27 cellular contexts compared by ENCODE assay signal in genomic region chr2:201366166-201366565, GRCh38. TPM values are rescaled to one million over a fixed set of nuclear protein-coding genes. Genes with fewer than 3 reads are reported as not detected.
A peak's percentile ranks its signal among the peaks of the same experiment; 100 is the strongest.
DNase-seq lines count a peak whose midpoint lies in the region; ATAC-seq, FAIRE-seq and TF ChIP-seq lines count a peak whose summit lies in the region.
"Had no signal": no experiment of that assay in that cellular context is flagged by ENCODE, and none has a peak within 500 bp of the region (broad histone marks: within the 10 kb centered on the region; RNA-seq: fewer than 3 reads in every experiment).

No MANE protein-coding gene starts in this region.

- peaks cover 13% of the 10 kb centered on the region for H3K36me3 ChIP-seq in IMR-90 (ENCODE audit: control insufficient read depth, insufficient read depth, low read length)
- peaks cover 2 to 3% of the 10 kb centered on the region in 2 donors for H3K36me3 ChIP-seq in small intestine (ENCODE audit: control insufficient read depth in 2 of 2, insufficient read depth in 2 of 2, low read length in 2 of 2)
- H3K36me3 ChIP-seq in thyroid gland, result peaks cover 0 to 2% of the 10 kb centered on the region in 2 donors
- H3K36me3 ChIP-seq: HAP-1 had no signal

- intact Hi-C loops in IMR-90 (cut with micrococcal nuclease) (no loop called here), thyroid gland (cut with DNase I) (no loop called here)

- TF ChIP-seq CTCF in IMR-90 (conservative IDR thresholded peaks at IDR 0.05; ENCODE audit: low read depth, low read length) (no peak), astrocyte of the cerebellum (IDR thresholded peaks at IDR 0.05; ENCODE audit: low read depth, low read length, missing control alignments) (no peak), thyroid gland (IDR thresholded peaks at IDR 0.05) (no peak)

- no peak overlapping the region for H3K18ac ChIP-seq in IMR-90 (ENCODE audit: low read depth, low read length)

- no peaks in the 10 kb centered on the region for H3K27me3 ChIP-seq in IMR-90 (ENCODE audit: control insufficient read depth, insufficient read depth, low read length)
- no peaks in the 10 kb centered on the region for H3K27me3 ChIP-seq in small intestine (ENCODE audit: control insufficient read depth in 2 of 2, insufficient read depth in 2 of 2, low read length in 2 of 2)
- no peaks in the 10 kb centered on the region for H3K27me3 ChIP-seq in thyroid gland
- H3K27me3 ChIP-seq: BLaER1 treated with 17β-estradiol and CSF1 and Interleukin-3, amounts not matched to agents 10 nM and 100 nM; MG63; SJSA1 had no signal

- H4K5ac ChIP-seq in IMR-90 (ENCODE audit: low read depth, low read length), result no peak overlapping the region

- no peaks in the 10 kb centered on the region for H3K9me1 ChIP-seq in IMR-90 (ENCODE audit: insufficient read depth, low read length)

- H3K56ac ChIP-seq in IMR-90 (ENCODE audit: extremely low read depth, insufficient read depth, low read length), result no peak overlapping the region

- dilution Hi-C loops in IMR-90 (cut with HindIII; ENCODE audit: low sequenced_read_pairs, unreplicated experiment), result no loop called here

- H3K27ac ChIP-seq in IMR-90 (ENCODE audit: insufficient read depth, low read length) (no peak overlapping the region), small intestine (ENCODE audit: low read depth in 1 of 2, low read length in 1 of 2) (no peak overlapping the region), thyroid gland (peak overlapping the region in 1 of 3 donors; percentile 11)
- H3K27ac ChIP-seq: A549; BLaER1 treated with 17β-estradiol and CSF1 and Interleukin-3, amounts not matched to agents 10 nM and 100 nM; SJSA1 had no signal

- no peaks in the 10 kb centered on the region for H4K20me1 ChIP-seq in IMR-90 (ENCODE audit: insufficient read depth, low read length)
- H4K20me1 ChIP-seq: BLaER1 treated with 17β-estradiol and CSF1 and Interleukin-3, amounts not matched to agents 10 nM and 100 nM had no signal

- H3K14ac ChIP-seq in IMR-90 (replicated peaks; ENCODE audit: low read depth, low read length), result no peak overlapping the region

- no peak overlapping the region for H2BK120ac ChIP-seq in IMR-90 (ENCODE audit: low read depth, low read length)

- peak; percentile 57 for DNase-seq in IMR-90
- DNase-seq in astrocyte of the cerebellum (ENCODE audit: low read depth), result peak; percentile 51
- peak; percentile 59 for DNase-seq in fibroblast of peridontal ligament (ENCODE audit: extremely low read depth)
- DNase-seq in small intestine, result no peak
- no peak for DNase-seq in thyroid gland
- no peak for DNase-seq in stimulated activated CD4-positive, alpha-beta T cell treated with anti-CD3 and anti-CD28 coated beads, Interleukin-4, amount 100 ng/mL, for 1 hour
- DNase-seq: AML-193; CD4-positive, alpha-beta T cell; DMS53; GOT3; Kasumi-1; MG63; NCI-H1105 treated with DMSO at 0.1 percent for 48 hours; NCI-H146; NCI-H1930; NCI-H446; NCI-H524 treated with DMSO at 0.1 percent for 48 hours; NCI-H774 had no signal

- H3K9me3 ChIP-seq in IMR-90 (ENCODE audit: control insufficient read depth, insufficient read depth, low read length), result peaks cover 12% of the 10 kb centered on the region
- H3K9me3 ChIP-seq in small intestine (ENCODE audit: control insufficient read depth, low read depth), result no peaks in the 10 kb centered on the region
- no peaks in the 10 kb centered on the region for H3K9me3 ChIP-seq in thyroid gland

- H3K79me1 ChIP-seq in IMR-90 (ENCODE audit: low read depth in 1 of 2, low read length in 2 of 2), result peaks cover 0 to 2% of the 10 kb centered on the region in 2 experiments; a peak in 1 of 4 replicates

- no peak overlapping the region for H2AFZ ChIP-seq in IMR-90 (replicated peaks; ENCODE audit: low read length, poor library complexity)

- H4K8ac ChIP-seq in IMR-90 (ENCODE audit: low read depth in 2 of 2, low read length in 2 of 2), result no peak overlapping the region

- TF ChIP-seq POLR2A in IMR-90 (IDR thresholded peaks at IDR 0.05; ENCODE audit: low read depth, low read length), result no peak
- no peak for TF ChIP-seq POLR2A in thyroid gland (IDR thresholded peaks at IDR 0.05)

- no peak overlapping the region for H2AK9ac ChIP-seq in IMR-90 (replicated peaks; ENCODE audit: low read depth, low read length, poor library complexity)

- in situ Hi-C loops in IMR-90 (cut with MboI; ENCODE audit: low sequenced_read_pairs) (no loop called here), astrocyte of the cerebellum (cut with HindIII; ENCODE audit: low sequenced_read_pairs) (loop anchor here (10.0 kb wide), 2 partner anchors 111 to 159 kb away; no protein-coding TSS in a partner anchor)

- H2BK5ac ChIP-seq in IMR-90 (ENCODE audit: low read depth, low read length, poor library complexity, severe bottlenecking), result no peak overlapping the region

- no peak for TF ChIP-seq RAD21 in IMR-90 (IDR thresholded peaks at IDR 0.05; ENCODE audit: low read length)

- no peak overlapping the region for H2AK5ac ChIP-seq in IMR-90 (ENCODE audit: low read depth, low read length)

- FAIRE-seq in small intestine (lab: Jason Lieb, UNC), result peak; percentile 47
- FAIRE-seq: A549, G401.6, HepG2, K562 had no signal

- no peak overlapping the region for H3K9ac ChIP-seq in IMR-90 (ENCODE audit: low read depth, low read length)
- H3K9ac ChIP-seq: BLaER1 treated with 17β-estradiol and CSF1 and Interleukin-3, amounts not matched to agents 10 nM and 100 nM had no signal

- H3K23ac ChIP-seq in IMR-90 (ENCODE audit: low read depth, low read length), result no peak overlapping the region

- peaks cover 2% of the 10 kb centered on the region; the same call in 1 of the 2 replicates for H3K4me1 ChIP-seq in IMR-90 (ENCODE audit: control insufficient read depth, insufficient read depth, low read length)
- no peaks in the 10 kb centered on the region for H3K4me1 ChIP-seq in small intestine (ENCODE audit: control insufficient read depth in 2 of 2, insufficient read depth in 1 of 2, low read depth in 1 of 2, low read length in 1 of 2)
- H3K4me1 ChIP-seq in thyroid gland, result peaks cover 0 to 4% of the 10 kb centered on the region in 2 donors
- H3K4me1 ChIP-seq: A549, HAP-1 had no signal

- CTCF ChIA-PET in IMR-90 (lab: Yijun Ruan, JAX), result no interaction called here

- H3K4ac ChIP-seq in IMR-90 (ENCODE audit: low read depth, low read length), result no peak overlapping the region

- H2BK15ac ChIP-seq in IMR-90 (ENCODE audit: low read depth, low read length), result no peak overlapping the region

- H3K4me3 ChIP-seq in IMR-90 (ENCODE audit: insufficient read depth, low read depth, low read length), result no peak overlapping the region
- no peak overlapping the region for H3K4me3 ChIP-seq in astrocyte of the cerebellum (ENCODE audit: low read depth, low read length)
- H3K4me3 ChIP-seq in small intestine (ENCODE audit: low read depth in 1 of 2, low read length in 2 of 2), result no peak overlapping the region
- H3K4me3 ChIP-seq in thyroid gland (replicated peaks in 1 of 3), result no peak overlapping the region
- H3K4me3 ChIP-seq: A549; BLaER1 treated with 17β-estradiol and CSF1 and Interleukin-3, amounts not matched to agents 10 nM and 100 nM; HAP-1; K562; MG63; SJSA1 had no signal

- no TSS peak for BruUV-seq in IMR-90 (replicated peaks; lab: Mats Ljungman, UMichigan)

- no peak overlapping the region for H3K4me2 ChIP-seq in IMR-90 (ENCODE audit: low read depth, low read length)
- H3K4me2 ChIP-seq: A549 had no signal

- no peak overlapping the region for H4K91ac ChIP-seq in IMR-90 (ENCODE audit: insufficient read depth, low read depth, low read length)

- POLR2A ChIA-PET in IMR-90 (lab: Charles Lee; ENCODE audit: unreplicated experiment), result no interaction called here

- ATAC-seq in IMR-90 (ENCODE audit: low read depth) (no peak), HG02970 (IDR thresholded peaks at IDR 0.05; ENCODE audit: low FRiP score, unreplicated experiment) (no peak)
- ATAC-seq: A549, HepG2, K562 had no signal

- no peak overlapping the region for H2BK20ac ChIP-seq in IMR-90 (ENCODE audit: low read depth, low read length)

TF ChIP-seq in IMR-90, 13 proteins besides CTCF, POLR2A, EP300 and RAD21 (continues in another document):
- no peak for TF ChIP-seq SMC3 (IDR thresholded peaks at IDR 0.05; ENCODE audit: low read depth, low read length)
- TF ChIP-seq RCOR1 (IDR thresholded peaks at IDR 0.05; ENCODE audit: insufficient replicate concordance, low read length), result no peak
- TF ChIP-seq MAFK (IDR thresholded peaks at IDR 0.05; ENCODE audit: low read depth, low read length), result no peak
- no peak for TF ChIP-seq NFE2L2 (IDR thresholded peaks at IDR 0.05; ENCODE audit: low read depth, low read length)
- TF ChIP-seq CEBPB (IDR thresholded peaks at IDR 0.05; ENCODE audit: low read depth, low read length), result no peak
- TF ChIP-seq ELK1 (IDR thresholded peaks at IDR 0.05; ENCODE audit: borderline replicate concordance, low read depth, low read length), result no peak
- no peak for TF ChIP-seq USF2 (IDR thresholded peaks at IDR 0.05; ENCODE audit: low read depth, low read length)
- no peak for TF ChIP-seq BHLHE40 (IDR thresholded peaks at IDR 0.05; ENCODE audit: low read depth, low read length)
- no peak for TF ChIP-seq MXI1 (IDR thresholded peaks at IDR 0.05; ENCODE audit: borderline replicate concordance, low read depth, low read length)
- TF ChIP-seq CHD1 (IDR thresholded peaks at IDR 0.05; ENCODE audit: low read depth, low read length), result no peak
- no peak for TF ChIP-seq FOS (IDR thresholded peaks at IDR 0.05; ENCODE audit: low read depth, low read length)
- TF ChIP-seq RFX5 (IDR thresholded peaks at IDR 0.05; ENCODE audit: low read depth, low read length), result no peak

RNA-seq across cellular contexts. Expression of gene FLACC1, which starts 9.0 kb away (rescaled TPM):
- total RNA-seq in IMR-90 (2012; rRNA removed), result 0.54 and 0.56 TPM in 2 replicates
- polyA plus RNA-seq in IMR-90 (2012; rRNA removed), result 0.11 and 0.32 TPM in 2 replicates
- polyA plus RNA-seq in IMR-90 (2012; cell fraction: cytosol; rRNA removed), result not detected in 2 replicates
- 0.03 and 1.1 TPM in 2 replicates for polyA plus RNA-seq in IMR-90 (2012; cell fraction: nucleus; rRNA removed; ENCODE audit: low replicate concordance)
- polyA plus RNA-seq in small intestine, result 1 to 10 TPM in 1 of 3 donors, under 1 TPM in 1, not detected in 1; 0.60 to 2.9 TPM
- 1 to 10 TPM; 2.3 to 5.0 (median 3.4) TPM for total RNA-seq in thyroid gland
- total RNA-seq: Daoy had no signal

Comparison
In these comparisons a context has a peak if more than half of its experiments do, and no peak if none do; other contexts are left out.
1. DNase-seq: peak in IMR-90 (single experiment), astrocyte of the cerebellum (single experiment) and fibroblast of peridontal ligament (single experiment); none in small intestine (single experiment), thyroid gland (0 of 2) and stimulated activated CD4-positive, alpha-beta T cell treated with anti-CD3 and anti-CD28 coated beads, Interleukin-4, amount 100 ng/mL, for 1 hour (single experiment).